Comparison of ENCODE assay signal across 33 cellular contexts in the genomic region with DNA sequence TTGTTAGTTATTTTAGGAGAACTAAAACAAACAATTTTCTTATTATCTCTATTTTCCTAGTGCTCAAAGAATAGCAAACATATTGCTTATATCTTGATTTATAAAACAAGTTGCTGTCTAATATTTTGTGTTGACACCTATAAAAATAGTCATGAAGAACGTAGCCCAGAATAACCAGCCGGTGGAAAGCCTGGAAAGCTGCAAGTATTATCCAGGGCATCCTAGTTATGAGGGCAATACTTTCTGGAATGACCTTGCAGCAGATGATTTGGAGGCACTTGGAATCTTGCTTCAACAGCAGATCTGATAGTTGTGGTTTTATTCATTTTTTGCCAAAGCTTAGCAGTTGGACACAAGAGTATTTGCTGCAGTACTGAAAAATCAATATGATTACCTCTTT.
"Had no signal": no experiment of that assay in that cellular context is flagged by ENCODE, and none has a peak within 500 bp of the region (broad histone marks: within the 10 kb centered on the region; RNA-seq: fewer than 3 reads in every experiment).

No MANE protein-coding gene starts in this region.

- H2AFZ ChIP-seq: hepatocyte had no signal

- H3K27me3 ChIP-seq: brain microvascular endothelial cell, esophagus muscularis mucosa, foreskin keratinocyte, gastrocnemius medialis, heart right ventricle, hepatocyte had no signal

- H3K9me3 ChIP-seq: esophagus muscularis mucosa, gastrocnemius medialis had no signal

- H3K27ac ChIP-seq: brain microvascular endothelial cell, esophagus muscularis mucosa, foreskin keratinocyte, gastrocnemius medialis, hepatocyte, WERI-Rb-1 had no signal

- H3K4me2 ChIP-seq: hepatocyte had no signal

- DNase-seq: activated B cell treated with CpG ODN at 0.5 μM for 24 hours; activated CD4-positive, alpha-beta T cell treated with anti-CD3 and anti-CD28 coated beads for 48 hours; activated CD4-positive, alpha-beta T cell treated with anti-CD3 and anti-CD28 coated beads, Interleukin-2, amount 50 U/mL, for 1 hour; activated CD4-positive, alpha-beta T cell treated with anti-CD3 and anti-CD28 coated beads, Interleukin-2, amount 50 U/mL, for 48 hours; activated CD8-positive, alpha-beta memory T cell treated with anti-CD3 and anti-CD28 coated beads for 24 hours; activated CD8-positive, alpha-beta T cell treated with anti-CD3 and anti-CD28 coated beads for 36 hours; activated effector memory CD4-positive, alpha-beta T cell treated with anti-CD3 and anti-CD28 coated beads, Interleukin-2, amount 50 U/mL, for 16 hours; activated naive CD4-positive, alpha-beta T cell treated with anti-CD3 and anti-CD28 coated beads for 36 hours; activated naive CD8-positive, alpha-beta T cell treated with anti-CD3 and anti-CD28 coated beads, Interleukin-2, amount 10 ng/mL, durations not matched to agents 7 days and 5 days; activated T-cell treated with anti-CD3 and anti-CD28 coated beads, Interleukin-2, amount 50 U/mL, for 1 hour; activated T-cell treated with anti-CD3 and anti-CD28 coated beads, Interleukin-2, amount 50 U/mL, for 48 hours; amniotic stem cell; anterior cingulate cortex; brain microvascular endothelial cell; caudate nucleus; cortex of kidney; dermis blood vessel endothelial cell; effector CD4-positive, alpha-beta T cell; effector memory CD8-positive, alpha-beta T cell; erythroblast; foreskin keratinocyte; gastrocnemius medialis; glutamatergic neuron; heart right ventricle; T-helper 17 cell; T1000; WERI-Rb-1 had no signal

- H3K79me2 ChIP-seq: hepatocyte had no signal

- H3K4me3 ChIP-seq: esophagus muscularis mucosa, gastrocnemius medialis, heart right ventricle, hepatocyte had no signal

- FAIRE-seq: astrocyte, bronchial epithelial cell had no signal

- H3K36me3 ChIP-seq: brain microvascular endothelial cell, esophagus muscularis mucosa, gastrocnemius medialis, heart right ventricle, WERI-Rb-1 had no signal

- ATAC-seq: activated CD4-positive, CD25-positive, alpha-beta regulatory T cell treated with anti-CD3 and anti-CD28 coated beads, Interleukin-2, amount 50 U/mL, for 24 hours; activated CD8-positive, alpha-beta T cell treated with anti-CD3 and anti-CD28 coated beads for 36 hours; activated naive CD4-positive, alpha-beta T cell treated with anti-CD3 and anti-CD28 coated beads, Interleukin-2, amount 50 U/mL, for 72 hours; effector memory CD8-positive, alpha-beta T cell; foreskin keratinocyte; gastrocnemius medialis; T-helper 17 cell had no signal

- H3K4me1 ChIP-seq: esophagus muscularis mucosa, foreskin keratinocyte, gastrocnemius medialis had no signal
